In the genomic region with DNA sequence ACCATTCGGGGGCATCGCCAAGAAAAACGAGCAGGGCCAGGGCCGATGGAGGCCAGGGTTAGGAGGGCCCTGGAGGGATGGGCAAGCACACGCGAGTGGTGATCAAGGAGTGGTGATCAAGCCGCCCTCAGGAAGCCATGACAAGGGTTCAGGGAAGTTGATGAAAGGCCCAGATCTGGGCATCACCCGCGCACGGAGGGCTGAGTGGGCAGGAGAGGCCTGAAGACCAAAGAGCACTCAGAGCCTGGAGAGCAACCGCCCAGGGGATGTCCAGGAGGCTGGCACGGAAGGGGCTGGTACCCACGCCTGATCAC, we compare ENCODE assay signal across 21 cellular contexts.
DNase-seq lines count a peak whose midpoint lies in the region; ATAC-seq, FAIRE-seq and TF ChIP-seq lines count a peak whose summit lies in the region.
"Had no signal": no experiment of that assay in that cellular context is flagged by ENCODE, and none has a peak within 500 bp of the region (broad histone marks: within the 10 kb centered on the region; RNA-seq: fewer than 3 reads in every experiment).

No MANE protein-coding gene starts in this region.

- H3K27ac ChIP-seq in neural progenitor cell (no peak overlapping the region), sigmoid colon (no peak overlapping the region), small intestine (ENCODE audit: low read depth in 1 of 2, low read length in 1 of 2) (no peak overlapping the region), gastroesophageal sphincter (no peak overlapping the region)

- no peaks in the 10 kb centered on the region for H3K27me3 ChIP-seq in neural progenitor cell
- no peaks in the 10 kb centered on the region for H3K27me3 ChIP-seq in sigmoid colon
- H3K27me3 ChIP-seq in small intestine (ENCODE audit: control insufficient read depth in 2 of 2, insufficient read depth in 2 of 2, low read length in 2 of 2): peaks cover 0 to 2% of the 10 kb centered on the region in 2 donors
- H3K27me3 ChIP-seq in gastroesophageal sphincter: peaks cover 47% of the 10 kb centered on the region
- H3K27me3 ChIP-seq: BE2C had no signal

- no peak for TF ChIP-seq CTCF in chondrocyte (IDR thresholded peaks at IDR 0.05)
- TF ChIP-seq CTCF in neural progenitor cell (IDR thresholded peaks at IDR 0.05): no peak
- TF ChIP-seq CTCF in sigmoid colon (IDR thresholded peaks at IDR 0.05): no peak
- no peak for TF ChIP-seq CTCF in gastroesophageal sphincter (IDR thresholded peaks at IDR 0.05)

- H3K36me3 ChIP-seq in neural progenitor cell (no peaks in the 10 kb centered on the region), sigmoid colon (no peaks in the 10 kb centered on the region), small intestine (ENCODE audit: control insufficient read depth in 2 of 2, insufficient read depth in 2 of 2, low read length in 2 of 2) (no peaks in the 10 kb centered on the region), gastroesophageal sphincter (no peaks in the 10 kb centered on the region)
- H3K36me3 ChIP-seq: BE2C had no signal

- H3K4me3 Mint-ChIP-seq in chondrocyte (ENCODE audit: unreplicated experiment): no peak overlapping the region
- no peak overlapping the region for H3K4me3 Mint-ChIP-seq in neural progenitor cell
- H3K4me3 Mint-ChIP-seq: CD4-positive, CD25-positive, alpha-beta regulatory T cell; CD8-positive, alpha-beta memory T cell; GM23338; HFFc6 had no signal

- no peaks in the 10 kb centered on the region for H3F3A ChIP-seq in neural progenitor cell (ENCODE audit: low read depth)

- TF ChIP-seq EP300 in sigmoid colon (IDR thresholded peaks at IDR 0.05) (no peak), gastroesophageal sphincter (IDR thresholded peaks at IDR 0.05) (no peak)

- peak overlapping the region; percentile 70 for H2AFZ ChIP-seq in neural progenitor cell (replicated peaks)
- H2AFZ ChIP-seq: GM23338 had no signal

- TF ChIP-seq POLR2A in sigmoid colon (IDR thresholded peaks at IDR 0.05) (no peak), gastroesophageal sphincter (IDR thresholded peaks at IDR 0.05) (no peak)

- no peaks in the 10 kb centered on the region for H3K79me2 ChIP-seq in neural progenitor cell (ENCODE audit: low read depth)

- no peaks in the 10 kb centered on the region for H3K9me3 ChIP-seq in neural progenitor cell (ENCODE audit: low read depth)
- no peaks in the 10 kb centered on the region for H3K9me3 ChIP-seq in sigmoid colon
- H3K9me3 ChIP-seq in small intestine (ENCODE audit: control insufficient read depth, low read depth): no peaks in the 10 kb centered on the region
- H3K9me3 ChIP-seq in gastroesophageal sphincter: no peaks in the 10 kb centered on the region
- H3K9me3 ChIP-seq: BE2C had no signal

- DNase-seq in chondrocyte (ENCODE audit: low spot score): peak; percentile 71
- DNase-seq in neural progenitor cell (ENCODE audit: low spot score): no peak
- peak; percentile 52 for DNase-seq in sigmoid colon
- DNase-seq in small intestine: no peak
- DNase-seq in NCI-H146 treated with DMSO at 0.1 percent for 48 hours (lab: John Stamatoyannopoulos, UW; ENCODE audit: unreplicated experiment): no peak
- DNase-seq: ACHN; BE2C; C1 segment of cervical spinal cord; CD4-positive, CD25-positive, alpha-beta regulatory T cell; CD8-positive, alpha-beta memory T cell; COR-L47; DMS 273 treated with DMSO at 0.1 percent for 48 hours; DMS53; DND-41; HFFc6 had no signal

- H3K36me3 Mint-ChIP-seq in chondrocyte (ENCODE audit: low read depth) (no peaks in the 10 kb centered on the region), neural progenitor cell (no peaks in the 10 kb centered on the region)
- H3K36me3 Mint-ChIP-seq: CD4-positive, CD25-positive, alpha-beta regulatory T cell; CD8-positive, alpha-beta memory T cell had no signal

- no peak overlapping the region for H3K9ac ChIP-seq in neural progenitor cell

- H3K4me3 ChIP-seq in neural progenitor cell (no peak overlapping the region), sigmoid colon (no peak overlapping the region), small intestine (ENCODE audit: low read depth in 1 of 2, low read length in 2 of 2) (no peak overlapping the region), gastroesophageal sphincter (no peak overlapping the region)
- H3K4me3 ChIP-seq: GM23338 had no signal

- FAIRE-seq in small intestine (lab: Jason Lieb, UNC): no peak
- FAIRE-seq: A204.1, G401.6, GM19239 had no signal

- WGBS in sigmoid colon, 2 donors: 93 to 94% methylated on average over 13 of the region's 13 CpGs
- 88 to 94% (median 93%) methylated on average over 12 to 13 of the region's 13 CpGs for WGBS in small intestine, 3 donors
- 80 to 87% methylated on average over 2 to 8 of the region's 13 CpGs for WGBS in gastroesophageal sphincter (ENCODE audit: low coverage in 1 of 2), 2 donors

- H3K4me1 ChIP-seq in neural progenitor cell (no peaks in the 10 kb centered on the region), sigmoid colon (no peaks in the 10 kb centered on the region), small intestine (ENCODE audit: control insufficient read depth in 2 of 2, insufficient read depth in 1 of 2, low read depth in 1 of 2, low read length in 1 of 2) (no peaks in the 10 kb centered on the region), gastroesophageal sphincter (no peaks in the 10 kb centered on the region)
- H3K4me1 ChIP-seq: BE2C had no signal

- no peaks in the 10 kb centered on the region for H4K20me1 ChIP-seq in neural progenitor cell (ENCODE audit: low read depth)

- H3K27me3 Mint-ChIP-seq in chondrocyte (ENCODE audit: low read depth) (peaks cover 20% of the 10 kb centered on the region), neural progenitor cell (ENCODE audit: insufficient read depth, low read depth) (peaks cover 10% of the 10 kb centered on the region)

- intact Hi-C loops in sigmoid colon (cut with DNase I): no loop called here

- H3K27ac Mint-ChIP-seq in chondrocyte (ENCODE audit: unreplicated experiment) (no peak overlapping the region), neural progenitor cell (peak overlapping the region; percentile 50)
- H3K27ac Mint-ChIP-seq: CD4-positive, CD25-positive, alpha-beta regulatory T cell; CD8-positive, alpha-beta memory T cell; GM23338; HFFc6 had no signal

- no peaks in the 10 kb centered on the region for H3K9me3 Mint-ChIP-seq in chondrocyte (ENCODE audit: low read depth)
- H3K9me3 Mint-ChIP-seq in neural progenitor cell: no peaks in the 10 kb centered on the region
- H3K9me3 Mint-ChIP-seq: CD4-positive, CD25-positive, alpha-beta regulatory T cell; CD8-positive, alpha-beta memory T cell; GM23338; HFFc6 had no signal

- H3K4me2 ChIP-seq in neural progenitor cell: no peak overlapping the region
- H3K4me2 ChIP-seq: GM23338 had no signal

- H3K4me1 Mint-ChIP-seq in chondrocyte (ENCODE audit: low read depth) (no peaks in the 10 kb centered on the region), neural progenitor cell (peaks cover 15% of the 10 kb centered on the region)
- H3K4me1 Mint-ChIP-seq: CD4-positive, CD25-positive, alpha-beta regulatory T cell; CD8-positive, alpha-beta memory T cell; GM23338 had no signal

- ATAC-seq in gastroesophageal sphincter: no peak
- ATAC-seq: GM23338, HCT116 had no signal

Comparison
In these comparisons a context has a peak if more than half of its experiments do, and no peak if none do; other contexts are left out.
1. DNase-seq: peak in chondrocyte (single experiment) and sigmoid colon (single experiment); none in neural progenitor cell (single experiment), small intestine (single experiment) and NCI-H146 treated with DMSO at 0.1 percent for 48 hours (single experiment).